ENCODE assay signal across 1 cellular context in the genomic region with DNA sequence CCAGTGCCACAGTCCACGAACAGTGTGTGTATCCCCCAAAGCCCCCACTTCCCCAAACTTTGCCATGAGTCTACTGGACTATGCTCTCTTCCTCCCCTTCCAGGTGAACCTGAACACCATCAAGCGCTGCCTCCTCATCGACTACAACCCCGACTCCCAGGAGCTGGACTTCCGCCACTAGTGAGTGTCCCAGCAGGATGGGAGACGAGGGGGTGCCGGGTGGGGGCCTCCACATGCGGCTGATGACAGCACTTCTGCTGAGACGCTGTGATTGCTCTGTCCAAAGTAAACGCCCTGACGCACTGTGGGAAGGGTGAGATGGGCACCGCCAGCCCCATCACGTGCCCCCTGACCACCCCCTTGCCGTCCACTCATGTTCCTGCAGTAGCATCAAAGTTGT.
TF ChIP-seq lines count a peak whose summit lies in the region.

No MANE protein-coding gene starts in this region.

TF ChIP-seq in GM12878, 131 proteins besides CTCF, POLR2A, EP300 and RAD21:
- no peak for TF ChIP-seq NFYA (IDR thresholded peaks at IDR 0.05; ENCODE audit: borderline replicate concordance, low read depth, low read length)
TF ChIP-seq in GM12878: peak in this region for 0.
